ENCODE assay signal across 1 cellular context in the genomic region with DNA sequence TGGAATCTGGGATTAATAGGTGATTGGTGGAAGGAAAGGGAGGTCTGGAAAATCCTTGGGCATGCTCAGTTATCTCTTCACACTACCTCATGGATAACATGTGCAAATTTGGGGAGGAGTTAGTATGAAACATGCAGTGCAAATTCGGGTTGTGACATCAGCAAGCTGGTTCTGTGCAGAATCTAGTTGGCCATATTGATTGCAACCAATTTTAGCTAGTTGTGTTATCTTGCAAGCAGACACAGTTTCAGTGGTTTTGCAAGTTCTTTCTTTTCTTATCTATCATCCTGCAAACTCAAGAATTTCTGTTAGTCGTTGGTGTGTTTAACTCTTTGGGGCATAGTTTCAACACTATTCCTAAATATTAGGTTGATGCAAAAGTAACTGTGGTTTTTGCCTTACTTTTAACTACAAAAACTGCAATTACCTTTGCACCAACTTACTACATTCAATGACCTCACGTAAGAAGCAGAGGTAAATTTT.
TF ChIP-seq lines count a peak whose summit lies in the region.

No MANE protein-coding gene starts in this region.

TF ChIP-seq in K562, 482 proteins besides CTCF, POLR2A, EP300 and RAD21 (continued from another document):
- TF ChIP-seq, protein P1, sequence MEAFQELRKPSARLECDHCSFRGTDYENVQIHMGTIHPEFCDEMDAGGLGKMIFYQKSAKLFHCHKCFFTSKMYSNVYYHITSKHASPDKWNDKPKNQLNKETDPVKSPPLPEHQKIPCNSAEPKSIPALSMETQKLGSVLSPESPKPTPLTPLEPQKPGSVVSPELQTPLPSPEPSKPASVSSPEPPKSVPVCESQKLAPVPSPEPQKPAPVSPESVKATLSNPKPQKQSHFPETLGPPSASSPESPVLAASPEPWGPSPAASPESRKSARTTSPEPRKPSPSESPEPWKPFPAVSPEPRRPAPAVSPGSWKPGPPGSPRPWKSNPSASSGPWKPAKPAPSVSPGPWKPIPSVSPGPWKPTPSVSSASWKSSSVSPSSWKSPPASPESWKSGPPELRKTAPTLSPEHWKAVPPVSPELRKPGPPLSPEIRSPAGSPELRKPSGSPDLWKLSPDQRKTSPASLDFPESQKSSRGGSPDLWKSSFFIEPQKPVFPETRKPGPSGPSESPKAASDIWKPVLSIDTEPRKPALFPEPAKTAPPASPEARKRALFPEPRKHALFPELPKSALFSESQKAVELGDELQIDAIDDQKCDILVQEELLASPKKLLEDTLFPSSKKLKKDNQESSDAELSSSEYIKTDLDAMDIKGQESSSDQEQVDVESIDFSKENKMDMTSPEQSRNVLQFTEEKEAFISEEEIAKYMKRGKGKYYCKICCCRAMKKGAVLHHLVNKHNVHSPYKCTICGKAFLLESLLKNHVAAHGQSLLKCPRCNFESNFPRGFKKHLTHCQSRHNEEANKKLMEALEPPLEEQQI (IDR thresholded peaks at IDR 0.05), result no peak; the same call in 1 of the 2 replicates
- TF ChIP-seq ZNF175 (CRISPR knock-in tag; IDR thresholded peaks at IDR 0.05; ENCODE audit: low read depth) (no peak), POLR2AphosphoS5 (IDR thresholded peaks at IDR 0.05; ENCODE audit: control insufficient read depth, insufficient read depth, low read depth, low read length) (peak; percentile 70), KAT7 (CRISPR knock-in tag; IDR thresholded peaks at IDR 0.05; ENCODE audit: borderline replicate concordance) (no peak), DPF2 (IDR thresholded peaks at IDR 0.05) (peak; percentile 84), FOXM1 (IDR thresholded peaks at IDR 0.05; ENCODE audit: low read depth) (peak; percentile 66; the same call in 1 of the 2 replicates), FOXM1 (CRISPR knock-in tag; IDR thresholded peaks at IDR 0.05; ENCODE audit: low read depth) (no peak), MTF1 (CRISPR knock-in tag; IDR thresholded peaks at IDR 0.05; ENCODE audit: borderline replicate concordance) (no peak), FOXA1 (IDR thresholded peaks at IDR 0.05; ENCODE audit: borderline replicate concordance) (no peak), KLF1 (tag; IDR thresholded peaks at IDR 0.05) (no peak), POLR2B (IDR thresholded peaks at IDR 0.05; ENCODE audit: low read depth, partially characterized antibody) (no peak), ZNF592 (IDR thresholded peaks at IDR 0.05) (no peak; the same call in 1 of the 2 replicates), HOXB6 (CRISPR knock-in tag; IDR thresholded peaks at IDR 0.05; ENCODE audit: borderline replicate concordance) (no peak), BMI1 (IDR thresholded peaks at IDR 0.05; ENCODE audit: low read length) (no peak), CBX1 (IDR thresholded peaks at IDR 0.05; ENCODE audit: low read depth) (no peak), GABPB2 (CRISPR knock-in tag; conservative IDR thresholded peaks at IDR 0.05) (no peak), SP1 (CRISPR knock-in tag; IDR thresholded peaks at IDR 0.05) (no peak), ZNF165 (CRISPR knock-in tag; IDR thresholded peaks at IDR 0.05; ENCODE audit: borderline replicate concordance) (no peak), HES1 (IDR thresholded peaks at IDR 0.05; ENCODE audit: low read depth) (no peak), POLR2G (IDR thresholded peaks at IDR 0.05; ENCODE audit: low read depth, low read length) (no peak), PML (IDR thresholded peaks at IDR 0.05; ENCODE audit: low read length) (peak; percentile 88)
